7 cellular contexts compared by ENCODE assay signal in the genomic region with DNA sequence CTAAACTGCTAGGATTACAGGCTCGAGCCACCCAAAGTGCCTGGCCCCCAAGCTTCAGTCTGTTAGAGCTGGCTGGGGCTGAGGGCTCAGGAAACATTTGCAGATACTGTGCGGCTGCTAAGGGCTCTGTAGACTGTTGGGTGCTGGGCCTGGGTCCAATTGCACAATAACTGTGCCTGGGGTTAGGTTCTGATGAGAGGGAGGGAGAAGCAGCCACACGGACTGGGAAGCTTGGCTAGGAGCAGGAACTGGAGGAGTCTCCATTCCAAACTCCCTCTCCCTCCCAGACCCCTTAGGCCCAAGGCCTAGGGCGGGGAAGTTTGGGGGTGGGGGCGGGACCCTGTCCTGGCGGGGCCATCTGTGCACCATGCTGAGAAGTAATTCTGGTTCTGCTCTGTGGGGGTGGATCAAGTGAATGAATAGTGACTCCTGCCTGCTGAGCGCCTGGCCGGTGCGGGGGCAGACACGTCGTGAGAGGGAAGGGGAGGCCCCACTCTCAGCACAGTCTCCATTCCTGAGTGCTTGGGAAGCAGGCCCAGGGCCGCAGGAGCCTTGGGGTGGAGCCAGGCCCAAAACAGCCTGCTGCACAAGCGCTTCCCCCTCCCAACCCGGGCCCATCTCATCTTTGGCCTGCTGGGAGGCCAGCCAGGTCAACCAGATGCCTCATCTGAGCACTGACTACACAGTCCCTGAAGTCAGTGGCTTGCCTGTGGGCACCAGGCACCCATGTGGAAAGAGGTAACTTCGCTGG. TPM values are rescaled to one million over a fixed set of nuclear protein-coding genes. Genes with fewer than 3 reads are reported as not detected.
DNase-seq lines count a peak whose midpoint lies in the region; ATAC-seq and TF ChIP-seq lines count a peak whose summit lies in the region.

No MANE protein-coding gene starts in this region.

- DNase-seq in HAP-1 (ENCODE audit: low spot score in 2 of 2) (peak in 1 of 2 experiments; percentile 62), fibroblast of the conjunctiva (ENCODE audit: low read depth) (peak; percentile 97), neural crest cell (ENCODE audit: low read depth, low spot score) (no peak), NCI-H1105 treated with DMSO at 0.1 percent for 48 hours (lab: John Stamatoyannopoulos, UW) (no peak)

- H3K4me1 ChIP-seq in HAP-1, result peaks cover 38% of the 10 kb centered on the region

- H3K4me3 Mint-ChIP-seq in neural crest cell, result peak overlapping the region; percentile 79

- H3K27me3 ChIP-seq in HAP-1 (ENCODE audit: low read depth), result no peaks in the 10 kb centered on the region

- peak overlapping the region; percentile 87 for H3K27ac Mint-ChIP-seq in neural crest cell (ENCODE audit: unreplicated experiment)

- no peaks in the 10 kb centered on the region for H3K9me3 ChIP-seq in HAP-1

- ATAC-seq in SK-N-SH treated with all-trans-retinoic acid at 6 μM for 48 hours, result peak; percentile 70
- no peak for ATAC-seq in HG02884 (IDR thresholded peaks at IDR 0.05; ENCODE audit: unreplicated experiment)
- no peak for ATAC-seq in GM21576 (IDR thresholded peaks at IDR 0.05; ENCODE audit: unreplicated experiment)

- H3K4me1 Mint-ChIP-seq in neural crest cell, result peaks cover 27% of the 10 kb centered on the region

- 0 out of 2 replicates have a peak, but pooled peaks cover 3% of the 10 kb centered on the region for H3K36me3 ChIP-seq in HAP-1 (replicated peaks)

- H3K4me3 ChIP-seq in HAP-1, result peak overlapping the region; percentile 63

- H3K36me3 Mint-ChIP-seq in neural crest cell (ENCODE audit: low read depth), result no peaks in the 10 kb centered on the region

- peaks cover 8% of the 10 kb centered on the region for H3K9me3 Mint-ChIP-seq in neural crest cell

- no peak for TF ChIP-seq CTCF in neural crest cell (conservative IDR thresholded peaks at IDR 0.05)

- peaks cover 44% of the 10 kb centered on the region for H3K27me3 Mint-ChIP-seq in neural crest cell (ENCODE audit: low read depth)

- in situ Hi-C loops in HAP-1 (cut with MboI; ENCODE audit: low sequenced_read_pairs), result no loop called here

TF ChIP-seq in SK-N-SH treated with all-trans-retinoic acid at 6 μM for 48 hours, 23 proteins besides CTCF, POLR2A, EP300 and RAD21:
- TF ChIP-seq, protein P1, sequence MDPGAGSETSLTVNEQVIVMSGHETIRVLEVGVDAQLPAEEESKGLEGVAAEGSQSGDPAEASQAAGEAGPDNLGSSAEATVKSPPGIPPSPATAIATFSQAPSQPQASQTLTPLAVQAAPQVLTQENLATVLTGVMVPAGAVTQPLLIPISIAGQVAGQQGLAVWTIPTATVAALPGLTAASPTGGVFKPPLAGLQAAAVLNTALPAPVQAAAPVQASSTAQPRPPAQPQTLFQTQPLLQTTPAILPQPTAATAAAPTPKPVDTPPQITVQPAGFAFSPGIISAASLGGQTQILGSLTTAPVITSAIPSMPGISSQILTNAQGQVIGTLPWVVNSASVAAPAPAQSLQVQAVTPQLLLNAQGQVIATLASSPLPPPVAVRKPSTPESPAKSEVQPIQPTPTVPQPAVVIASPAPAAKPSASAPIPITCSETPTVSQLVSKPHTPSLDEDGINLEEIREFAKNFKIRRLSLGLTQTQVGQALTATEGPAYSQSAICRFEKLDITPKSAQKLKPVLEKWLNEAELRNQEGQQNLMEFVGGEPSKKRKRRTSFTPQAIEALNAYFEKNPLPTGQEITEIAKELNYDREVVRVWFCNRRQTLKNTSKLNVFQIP (CRISPR knock-in tag; IDR thresholded peaks at IDR 0.05; ENCODE audit: borderline replicate concordance, low read depth), result no peak
- TF ChIP-seq ZNF8 (CRISPR knock-in tag; IDR thresholded peaks at IDR 0.05), result no peak
- no peak for TF ChIP-seq BACH2 (CRISPR knock-in tag; IDR thresholded peaks at IDR 0.05; ENCODE audit: borderline replicate concordance)
TF ChIP-seq in SK-N-SH treated with all-trans-retinoic acid at 6 μM for 48 hours: peak in this region for 0.

RNA-seq across cellular contexts. Expression of a gene that starts 1.5 kb away (rescaled TPM):
- 4.0 and 4.5 TPM in 2 replicates for total RNA-seq in neural crest cell
